ENCODE assay signal across 8 cellular contexts in the genomic region with DNA sequence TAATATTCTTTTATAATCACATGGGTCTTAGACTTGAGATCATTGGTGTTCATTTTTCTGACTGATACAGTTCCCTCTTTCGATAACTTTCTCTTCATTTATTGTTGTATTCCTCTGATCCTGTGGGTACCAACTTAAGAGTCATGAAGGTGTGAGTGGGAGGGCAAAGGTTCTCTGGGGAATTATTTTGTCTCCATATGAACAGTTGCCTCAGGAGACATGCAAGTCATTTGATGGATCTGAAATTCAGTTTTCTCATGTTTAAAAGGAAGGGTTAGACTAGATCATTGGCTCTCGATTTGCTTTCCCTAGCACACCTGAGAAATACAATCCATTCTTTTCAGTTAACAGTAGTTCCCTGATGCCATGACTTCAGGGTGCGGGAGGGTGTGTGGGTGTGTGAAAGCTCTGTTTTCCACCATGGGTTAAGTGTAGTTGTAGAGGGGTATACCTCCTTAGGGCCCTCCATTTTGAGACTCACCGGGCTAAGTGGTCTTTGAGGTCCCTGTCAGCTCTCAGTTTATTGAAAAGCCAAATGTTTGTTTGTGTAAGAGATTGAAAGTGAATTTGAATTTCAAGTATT. TPM values are rescaled to one million over a fixed set of nuclear protein-coding genes. Genes with fewer than 3 reads are reported as not detected.
A peak's percentile ranks its signal among the peaks of the same experiment; 100 is the strongest.
DNase-seq lines count a peak whose midpoint lies in the region; ATAC-seq and TF ChIP-seq lines count a peak whose summit lies in the region.

No MANE protein-coding gene starts in this region.

- ATAC-seq in SK-N-SH treated with all-trans-retinoic acid at 6 μM for 48 hours (no peak), GM21367 (IDR thresholded peaks at IDR 0.05; ENCODE audit: unreplicated experiment) (no peak), omental fat pad (ENCODE audit: low FRiP score) (no peak)
- ATAC-seq in stimulated activated memory B cell treated with anti-CD40 and anti-IgM and Interleukin-4, amounts not matched to agents 10 μg/mL and 1 μg/mL and 100 μg/mL, for 72 hours: peak; percentile 14

- no peaks in the 10 kb centered on the region for H4K20me1 ChIP-seq in SK-N-SH (ENCODE audit: insufficient read depth)

- peak overlapping the region; percentile 66; the same call in 1 of the 2 replicates for H3K9ac ChIP-seq in SK-N-SH

- POLR2A ChIA-PET in SK-N-SH (lab: Yijun Ruan, JAX): interaction anchor here (1.3 kb wide), 1 partner anchor 13 kb away, joined by 3 read pairs; no protein-coding TSS in a partner anchor

- no peaks in the 10 kb centered on the region for H3K36me3 Mint-ChIP-seq in glutamatergic neuron (ENCODE audit: unreplicated experiment)
- H3K36me3 Mint-ChIP-seq in stimulated activated memory B cell treated with anti-CD40 and anti-IgM and Interleukin-4, amounts not matched to agents 10 μg/mL and 1 μg/mL and 100 μg/mL, for 72 hours: peaks cover 45% of the 10 kb centered on the region

- H3K9me3 Mint-ChIP-seq in glutamatergic neuron (ENCODE audit: unreplicated experiment): no peaks in the 10 kb centered on the region
- no peaks in the 10 kb centered on the region for H3K9me3 Mint-ChIP-seq in stimulated activated memory B cell treated with anti-CD40 and anti-IgM and Interleukin-4, amounts not matched to agents 10 μg/mL and 1 μg/mL and 100 μg/mL, for 72 hours

- no peak for TF ChIP-seq RAD21 in SK-N-SH (IDR thresholded peaks at IDR 0.05; ENCODE audit: low read length)

- peak overlapping the region in 1 of 2 experiments; percentile 57 for H3K27ac ChIP-seq in SK-N-SH (ENCODE audit: low read depth in 2 of 2, low read length in 1 of 2)
- peak overlapping the region; percentile 52 for H3K27ac ChIP-seq in VCaP

- H3K27me3 ChIP-seq in SK-N-SH (ENCODE audit: insufficient read depth): no peaks in the 10 kb centered on the region

- WGBS in SK-N-SH (ENCODE audit: low lambda C conversion rate): 62% methylated on average over 4 of the region's 4 CpGs

- peaks cover 5 to 9% of the 10 kb centered on the region in 2 experiments; a peak in 3 of 4 replicates for H3K4me1 ChIP-seq in SK-N-SH (ENCODE audit: control insufficient read depth in 1 of 2, insufficient read depth in 2 of 2, low read depth in 1 of 2, low read length in 1 of 2)

- no peaks in the 10 kb centered on the region for H3K9me3 ChIP-seq in SK-N-SH

- H3K4me3 Mint-ChIP-seq in glutamatergic neuron (ENCODE audit: unreplicated experiment): peak overlapping the region; percentile 67
- H3K4me3 Mint-ChIP-seq in stimulated activated memory B cell treated with anti-CD40 and anti-IgM and Interleukin-4, amounts not matched to agents 10 μg/mL and 1 μg/mL and 100 μg/mL, for 72 hours: peak overlapping the region; percentile 81

- DNase-seq in SK-N-SH: no peak
- no peak for DNase-seq in glutamatergic neuron
- no peak for DNase-seq in SW 1271 (lab: John Stamatoyannopoulos, UW)
- DNase-seq in omental fat pad (ENCODE audit: low spot score): no peak

- H3K4me1 Mint-ChIP-seq in glutamatergic neuron (ENCODE audit: low read depth, unreplicated experiment): no peaks in the 10 kb centered on the region
- peaks cover 47% of the 10 kb centered on the region for H3K4me1 Mint-ChIP-seq in stimulated activated memory B cell treated with anti-CD40 and anti-IgM and Interleukin-4, amounts not matched to agents 10 μg/mL and 1 μg/mL and 100 μg/mL, for 72 hours

- no peak for TF ChIP-seq CTCF in SK-N-SH (IDR thresholded peaks at IDR 0.05)
- no peak for TF ChIP-seq CTCF in VCaP (conservative IDR thresholded peaks at IDR 0.05)
- TF ChIP-seq CTCF in glutamatergic neuron (IDR thresholded peaks at IDR 0.05; ENCODE audit: partially characterized antibody, unreplicated experiment): no peak
- TF ChIP-seq CTCF in omental fat pad (IDR thresholded peaks at IDR 0.05): no peak

- TF ChIP-seq EP300 in SK-N-SH (IDR thresholded peaks at IDR 0.05; ENCODE audit: borderline replicate concordance in 1 of 2, low read depth in 1 of 2, low read length in 1 of 2): no peak

- H3K4me3 ChIP-seq in SK-N-SH (ENCODE audit: low read depth in 2 of 2, low read length in 1 of 2): peak overlapping the region; percentile 57 to 60

- H3K27me3 Mint-ChIP-seq in glutamatergic neuron (ENCODE audit: unreplicated experiment): peaks cover 3% of the 10 kb centered on the region
- no peaks in the 10 kb centered on the region for H3K27me3 Mint-ChIP-seq in stimulated activated memory B cell treated with anti-CD40 and anti-IgM and Interleukin-4, amounts not matched to agents 10 μg/mL and 1 μg/mL and 100 μg/mL, for 72 hours

- peak overlapping the region; percentile 66 for H3K4me2 ChIP-seq in SK-N-SH

- H3K9me2 ChIP-seq in SK-N-SH: no peaks in the 10 kb centered on the region

- H3K36me3 ChIP-seq in SK-N-SH (replicated peaks in 1 of 2; ENCODE audit: control insufficient read depth in 1 of 2, insufficient read depth in 2 of 2, low read length in 1 of 2): peaks cover 8 to 13% of the 10 kb centered on the region in 2 experiments

- CTCF ChIA-PET in SK-N-SH (lab: Yijun Ruan, JAX): interaction anchor here (0.9 to 1.5 kb wide), 7 partner anchors 11 to 374 kb away, joined by 3 to 4 read pairs (median 3); no protein-coding TSS in a partner anchor

- peaks cover 12% of the 10 kb centered on the region for H3F3A ChIP-seq in SK-N-SH (replicated peaks; ENCODE audit: insufficient read depth)

- no peak overlapping the region for H3K27ac Mint-ChIP-seq in glutamatergic neuron (ENCODE audit: unreplicated experiment)
- peak overlapping the region; percentile 92 for H3K27ac Mint-ChIP-seq in stimulated activated memory B cell treated with anti-CD40 and anti-IgM and Interleukin-4, amounts not matched to agents 10 μg/mL and 1 μg/mL and 100 μg/mL, for 72 hours

- H2AFZ ChIP-seq in SK-N-SH (ENCODE audit: low read depth): peak overlapping the region; percentile 81

- H3K79me2 ChIP-seq in SK-N-SH (ENCODE audit: insufficient read depth): peaks cover 36% of the 10 kb centered on the region

TF ChIP-seq in SK-N-SH, 30 proteins besides CTCF, POLR2A, EP300 and RAD21 (continues in another document):
- TF ChIP-seq NFIC (IDR thresholded peaks at IDR 0.05; ENCODE audit: borderline replicate concordance): no peak
- TF ChIP-seq TEAD4 (IDR thresholded peaks at IDR 0.05; ENCODE audit: borderline replicate concordance, insufficient read depth): no peak
- TF ChIP-seq, protein P1, sequence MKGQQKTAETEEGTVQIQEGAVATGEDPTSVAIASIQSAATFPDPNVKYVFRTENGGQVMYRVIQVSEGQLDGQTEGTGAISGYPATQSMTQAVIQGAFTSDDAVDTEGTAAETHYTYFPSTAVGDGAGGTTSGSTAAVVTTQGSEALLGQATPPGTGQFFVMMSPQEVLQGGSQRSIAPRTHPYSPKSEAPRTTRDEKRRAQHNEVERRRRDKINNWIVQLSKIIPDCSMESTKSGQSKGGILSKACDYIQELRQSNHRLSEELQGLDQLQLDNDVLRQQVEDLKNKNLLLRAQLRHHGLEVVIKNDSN (IDR thresholded peaks at IDR 0.05; ENCODE audit: borderline replicate concordance, low read depth): no peak
- TF ChIP-seq FOXM1 (IDR thresholded peaks at IDR 0.05; ENCODE audit: low read depth): no peak
- no peak for TF ChIP-seq RCOR1 (IDR thresholded peaks at IDR 0.05; ENCODE audit: low read length)
- no peak for TF ChIP-seq SMC3 (IDR thresholded peaks at IDR 0.05; ENCODE audit: low read depth, low read length)
- TF ChIP-seq GATA2 (CRISPR knock-in tag; IDR thresholded peaks at IDR 0.05): no peak
- TF ChIP-seq TCF12 (IDR thresholded peaks at IDR 0.05): no peak
- TF ChIP-seq POLR2AphosphoS5 (IDR thresholded peaks at IDR 0.05; ENCODE audit: low read depth, low read length): no peak
- TF ChIP-seq, protein P2, sequence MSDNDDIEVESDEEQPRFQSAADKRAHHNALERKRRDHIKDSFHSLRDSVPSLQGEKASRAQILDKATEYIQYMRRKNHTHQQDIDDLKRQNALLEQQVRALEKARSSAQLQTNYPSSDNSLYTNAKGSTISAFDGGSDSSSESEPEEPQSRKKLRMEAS (IDR thresholded peaks at IDR 0.05; ENCODE audit: low read depth): no peak
- no peak for TF ChIP-seq EZH2phosphoT487 (IDR thresholded peaks at IDR 0.05; ENCODE audit: borderline replicate concordance, low read depth)
- no peak for TF ChIP-seq CHD2 (IDR thresholded peaks at IDR 0.05; ENCODE audit: low read length, partially characterized antibody)

TF ChIP-seq in SK-N-SH treated with all-trans-retinoic acid at 6 μM for 48 hours, 23 proteins besides CTCF, POLR2A, EP300 and RAD21:
- TF ChIP-seq TCF4 (CRISPR knock-in tag; IDR thresholded peaks at IDR 0.05; ENCODE audit: borderline replicate concordance) (no peak), GLIS3 (CRISPR knock-in tag; IDR thresholded peaks at IDR 0.05) (no peak), TOX (CRISPR knock-in tag; IDR thresholded peaks at IDR 0.05; ENCODE audit: borderline replicate concordance) (no peak)
- TF ChIP-seq, protein P3, sequence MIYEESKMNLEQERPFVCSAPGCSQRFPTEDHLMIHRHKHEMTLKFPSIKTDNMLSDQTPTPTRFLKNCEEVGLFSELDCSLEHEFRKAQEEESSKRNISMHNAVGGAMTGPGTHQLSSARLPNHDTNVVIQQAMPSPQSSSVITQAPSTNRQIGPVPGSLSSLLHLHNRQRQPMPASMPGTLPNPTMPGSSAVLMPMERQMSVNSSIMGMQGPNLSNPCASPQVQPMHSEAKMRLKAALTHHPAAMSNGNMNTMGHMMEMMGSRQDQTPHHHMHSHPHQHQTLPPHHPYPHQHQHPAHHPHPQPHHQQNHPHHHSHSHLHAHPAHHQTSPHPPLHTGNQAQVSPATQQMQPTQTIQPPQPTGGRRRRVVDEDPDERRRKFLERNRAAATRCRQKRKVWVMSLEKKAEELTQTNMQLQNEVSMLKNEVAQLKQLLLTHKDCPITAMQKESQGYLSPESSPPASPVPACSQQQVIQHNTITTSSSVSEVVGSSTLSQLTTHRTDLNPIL (CRISPR knock-in tag; IDR thresholded peaks at IDR 0.05; ENCODE audit: low read depth): no peak

RNA-seq across cellular contexts. Expression of a gene that starts 47.8 kb away (rescaled TPM):
- polyA plus RNA-seq in SK-N-SH (2012; rRNA removed): 3.6 and 4.1 TPM in 2 replicates
- polyA plus RNA-seq in SK-N-SH (2012; cell fraction: cytosol; rRNA removed): 4.1 and 4.3 TPM in 2 replicates
- 4.3 and 7.0 TPM in 2 replicates for polyA plus RNA-seq in SK-N-SH (2012; cell fraction: nucleus; rRNA removed)
- total RNA-seq in glutamatergic neuron (ENCODE audit: unreplicated experiment): 9.5 TPM
- 10 to 100 TPM; 16.6 to 24.7 (median 17.8) TPM for total RNA-seq in omental fat pad
